ENCODE assay signal across 17 cellular contexts in genomic region chr10:18368681-18369080, GRCh38.
DNase-seq lines count a peak whose midpoint lies in the region; ATAC-seq and TF ChIP-seq lines count a peak whose summit lies in the region.
"Had no signal": no experiment of that assay in that cellular context is flagged by ENCODE, and none has a peak within 500 bp of the region (broad histone marks: within the 10 kb centered on the region; RNA-seq: fewer than 3 reads in every experiment).

No MANE protein-coding gene starts in this region.

- BruUV-seq in A673 (replicated peaks; lab: Mats Ljungman, UMichigan): no TSS peak

- H3K4me3 ChIP-seq in A673 (ENCODE audit: low read depth, low read length, poor library complexity, severe bottlenecking): no peak overlapping the region
- no peak overlapping the region for H3K4me3 ChIP-seq in lower leg skin (ENCODE audit: low read depth, poor library complexity, severe bottlenecking)
- H3K4me3 ChIP-seq: prostate gland had no signal

- TF ChIP-seq POLR2A in lower leg skin (IDR thresholded peaks at IDR 0.05): no peak

- WGBS in lower leg skin, 2 donors: 25 to 33% methylated on average over 1 of the region's 1 CpG

- no peaks in the 10 kb centered on the region for H3K9me3 ChIP-seq in A673 (ENCODE audit: low read depth, low read length, poor library complexity, severe bottlenecking)
- H3K9me3 ChIP-seq: prostate gland had no signal

- H3K4me1 ChIP-seq in A673 (ENCODE audit: insufficient read depth, low read length, poor library complexity, severe bottlenecking) (peaks cover 16% of the 10 kb centered on the region), foreskin keratinocyte (no peaks in the 10 kb centered on the region)
- H3K4me1 ChIP-seq: prostate gland had no signal

- no peaks in the 10 kb centered on the region for H3K36me3 ChIP-seq in A673 (ENCODE audit: insufficient read depth, low read length, poor library complexity, severe bottlenecking)
- H3K36me3 ChIP-seq: prostate gland had no signal

- intact Hi-C loops in A673 (cut with micrococcal nuclease; ENCODE audit: unreplicated experiment): no loop called here
- intact Hi-C loops in lower leg skin (cut with DNase I; ENCODE audit: low total_unique reads): no loop called here

- peak; percentile 29 for DNase-seq in A673 (ENCODE audit: low spot score)
- DNase-seq in HS-5 (ENCODE audit: low read depth): peak; percentile 11
- peak; percentile 54 for DNase-seq in amniotic epithelial cell (ENCODE audit: low read depth)
- DNase-seq in foreskin keratinocyte: peak; percentile 1 to 22
- DNase-seq in AG20443 (ENCODE audit: low spot score): no peak
- DNase-seq in NCI-H1092 treated with DMSO at 0.1 percent for 48 hours (lab: John Stamatoyannopoulos, UW): no peak
- no peak for DNase-seq in lower leg skin (ENCODE audit: low spot score in 2 of 2)
- DNase-seq in DMS79 treated with DMSO at 0.1 percent for 48 hours (lab: John Stamatoyannopoulos, UW): no peak
- DNase-seq: activated CD4-positive, alpha-beta memory T cell treated with anti-CD3 and anti-CD28 coated beads, Interleukin-2, amount 10 ng/mL, durations not matched to agents 7 days and 5 days; activated naive CD8-positive, alpha-beta T cell treated with anti-CD3 and anti-CD28 coated beads, Interleukin-2, amount 50 U/mL, for 24 hours; activated T-cell treated with anti-CD3 and anti-CD28 coated beads, Interleukin-2, amount 50 U/mL, for 72 hours; Kasumi-1; left ventricle myocardium superior; NCI-H2029; NCI-H524 treated with DMSO at 0.1 percent for 48 hours; stimulated activated naive CD8-positive, alpha-beta T cell treated with anti-CD3 and anti-CD28 coated beads, Interleukin-15, amount 100 ng/mL, for 72 hours had no signal

- POLR2A ChIA-PET in A673 (lab: Charles Lee; ENCODE audit: low non-redundant PET): no interaction called here

- TF ChIP-seq CTCF in A673 (conservative IDR thresholded peaks at IDR 0.05; ENCODE audit: low read depth, low read length): no peak
- no peak for TF ChIP-seq CTCF in foreskin keratinocyte (conservative IDR thresholded peaks at IDR 0.05)
- TF ChIP-seq CTCF in lower leg skin (IDR thresholded peaks at IDR 0.05): no peak

- ATAC-seq in foreskin keratinocyte: peak; percentile 50
- ATAC-seq: activated naive CD8-positive, alpha-beta T cell treated with anti-CD3 and anti-CD28 coated beads, Interleukin-2, amount 50 U/mL, for 24 hours; activated T-cell treated with anti-CD3 and anti-CD28 coated beads, Interleukin-2, amount 50 U/mL, for 72 hours; left ventricle myocardium superior; stimulated activated naive CD8-positive, alpha-beta T cell treated with anti-CD3 and anti-CD28 coated beads, Interleukin-15, amount 100 ng/mL, for 72 hours had no signal

- H3K27me3 ChIP-seq in A673 (replicated peaks; ENCODE audit: insufficient read depth, low read depth, low read length, poor library complexity) (no peaks in the 10 kb centered on the region), foreskin keratinocyte (no peaks in the 10 kb centered on the region)

- CTCF ChIA-PET in A673 (lab: Charles Lee): no interaction called here

- H3K27ac ChIP-seq in A673 (ENCODE audit: low read depth, low read length, poor library complexity, severe bottlenecking) (no peak overlapping the region), foreskin keratinocyte (no peak overlapping the region)
- H3K27ac ChIP-seq: prostate gland had no signal

Comparison
In these comparisons a context has a peak if more than half of its experiments do, and no peak if none do; other contexts are left out.
1. DNase-seq: peak in A673 (single experiment), HS-5 (single experiment), amniotic epithelial cell (single experiment) and foreskin keratinocyte (2 of 2); none in AG20443 (single experiment), NCI-H1092 treated with DMSO at 0.1 percent for 48 hours (single experiment), lower leg skin (0 of 2) and DMS79 treated with DMSO at 0.1 percent for 48 hours (single experiment).